Comparison of ENCODE assay signal across 24 cellular contexts in the genomic region with DNA sequence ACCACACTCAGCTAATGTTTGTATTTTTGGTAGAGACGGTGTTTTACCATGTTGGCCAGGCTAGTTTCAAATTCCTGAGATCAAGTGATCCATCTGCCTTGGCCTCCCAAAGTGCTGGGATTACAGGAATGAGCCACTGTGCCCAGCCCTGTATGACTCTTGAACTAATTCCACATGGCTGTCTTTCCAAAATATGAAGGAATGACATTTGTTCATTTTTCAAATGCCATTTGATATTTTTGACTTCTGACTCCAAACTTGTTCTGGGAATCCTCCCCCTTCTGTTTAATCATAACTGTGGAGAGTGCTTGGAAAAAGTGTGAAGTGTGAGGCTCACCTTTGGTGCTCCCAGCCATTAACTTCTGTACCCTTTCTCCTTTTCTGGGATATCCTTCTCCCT.
"Had no signal": no experiment of that assay in that cellular context is flagged by ENCODE, and none has a peak within 500 bp of the region (broad histone marks: within the 10 kb centered on the region; RNA-seq: fewer than 3 reads in every experiment).

No MANE protein-coding gene starts in this region.

- H3K27me3 ChIP-seq: brain microvascular endothelial cell had no signal

- DNase-seq: activated CD4-positive, alpha-beta memory T cell treated with anti-CD3 and anti-CD28 coated beads for 36 hours; activated CD4-positive, alpha-beta T cell treated with anti-CD3 and anti-CD28 coated beads for 36 hours; activated CD4-positive, alpha-beta T cell treated with anti-CD3 and anti-CD28 coated beads, Interleukin-2, amount 10 ng/mL, durations not matched to agents 24 days and 14 days; activated CD4-positive, CD25-positive, alpha-beta regulatory T cell; activated CD4-positive, CD25-positive, alpha-beta regulatory T cell treated with anti-CD3 and anti-CD28 coated beads, Interleukin-2, amount 50 U/mL, for 72 hours; activated CD8-positive, alpha-beta memory T cell treated with anti-CD3 and anti-CD28 coated beads, Interleukin-2, amount 10 ng/mL, durations not matched to agents 7 days and 5 days; activated CD8-positive, alpha-beta memory T cell treated with anti-CD3 and anti-CD28 coated beads, Interleukin-2, amount 50 U/mL, for 4 hours; activated CD8-positive, alpha-beta T cell treated with anti-CD3 and anti-CD28 coated beads, Interleukin-2, amount 10 ng/mL, durations not matched to agents 7 days and 5 days; activated effector memory CD4-positive, alpha-beta T cell treated with anti-CD3 and anti-CD28 coated beads, Interleukin-2, amount 50 U/mL, for 16 hours; activated naive CD4-positive, alpha-beta T cell treated with anti-CD3 and anti-CD28 coated beads, Interleukin-2, amount 10 ng/mL, durations not matched to agents 7 days and 5 days; activated naive CD8-positive, alpha-beta T cell treated with anti-CD3 and anti-CD28 coated beads, Interleukin-2, amount 10 ng/mL, durations not matched to agents 7 days and 5 days; activated T-cell treated with anti-CD3 and anti-CD28 coated beads, Interleukin-2, amount 50 U/mL, for 1 hour; activated T-cell treated with anti-CD3 and anti-CD28 coated beads, Interleukin-2, amount 50 U/mL, for 48 hours; amniotic stem cell; anterior cingulate cortex; brain microvascular endothelial cell; dorsolateral prefrontal cortex; effector memory CD4-positive, alpha-beta T cell; endodermal cell; head of caudate nucleus; T-helper 2 cell had no signal

- H3K36me3 ChIP-seq: brain microvascular endothelial cell had no signal

- H3K4me3 ChIP-seq: coronary artery, dorsolateral prefrontal cortex had no signal

- H3K27ac ChIP-seq: brain microvascular endothelial cell, dorsolateral prefrontal cortex had no signal

- ATAC-seq: activated CD4-positive, alpha-beta T cell treated with anti-CD3 and anti-CD28 coated beads for 36 hours; activated CD8-positive, alpha-beta memory T cell treated with anti-CD3 and anti-CD28 coated beads, Interleukin-2, amount 10 ng/mL, durations not matched to agents 7 days and 5 days; activated CD8-positive, alpha-beta T cell treated with anti-CD3 and anti-CD28 coated beads, Interleukin-2, amount 10 ng/mL, durations not matched to agents 7 days and 5 days; activated naive CD4-positive, alpha-beta T cell treated with anti-CD3 and anti-CD28 coated beads, Interleukin-2, amount 50 U/mL, for 72 hours; esophagus mucosa had no signal
